8 cellular contexts compared by ENCODE assay signal in the genomic region with DNA sequence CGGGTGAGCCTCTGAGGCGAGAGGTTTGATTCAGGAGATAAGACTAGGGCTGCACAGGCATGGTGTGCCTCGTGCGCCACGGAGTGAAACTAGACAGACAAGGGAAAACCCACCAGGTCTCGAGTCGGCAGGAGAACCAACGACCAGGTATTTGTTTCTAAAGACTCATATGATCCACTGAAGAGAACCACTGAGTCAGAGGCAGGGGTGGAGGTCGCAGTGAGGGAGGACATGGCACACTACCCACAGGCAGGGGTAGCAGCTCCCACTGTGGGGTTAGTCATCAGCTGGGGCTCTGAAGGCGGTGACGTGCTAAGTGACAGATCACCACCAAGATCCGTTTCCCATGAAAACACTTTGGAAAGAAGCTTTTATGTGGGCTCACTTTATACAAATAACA. TPM values are rescaled to one million over a fixed set of nuclear protein-coding genes. Genes with fewer than 3 reads are reported as not detected.
A peak's percentile ranks its signal among the peaks of the same experiment; 100 is the strongest.
DNase-seq lines count a peak whose midpoint lies in the region; TF ChIP-seq lines count a peak whose summit lies in the region.

No MANE protein-coding gene starts in this region.

- DNase-seq in AG08396 (ENCODE audit: low spot score) (peak; percentile 47), T-helper 2 cell (peak in 4 of 5 experiments; percentile 20 to 86 (median 59)), adrenal gland (peak; percentile 62 to 83 (median 76)), pulmonary artery endothelial cell (ENCODE audit: low read depth, low spot score) (peak; percentile 36), NCI-H2107 (lab: John Stamatoyannopoulos, UW) (no peak), KG1 (lab: John Stamatoyannopoulos, UW) (no peak), cerebellar nuclear complex (lab: John Stamatoyannopoulos, UW) (no peak), NCI-H187 (lab: John Stamatoyannopoulos, UW) (no peak)

- TF ChIP-seq POLR2A in adrenal gland (IDR thresholded peaks at IDR 0.05), result peak in 1 of 2 donors; percentile 51

- intact Hi-C loops in adrenal gland (cut with DNase I), result no loop called here

- no peaks in the 10 kb centered on the region for H3K27me3 ChIP-seq in adrenal gland

- no peaks in the 10 kb centered on the region for H3K36me3 ChIP-seq in adrenal gland (replicated peaks in 1 of 2)

- H3K27ac ChIP-seq in adrenal gland, result peak overlapping the region; percentile 69 to 89 (median 73)

- H3K4me1 ChIP-seq in adrenal gland (replicated peaks in 1 of 2), result peaks cover 44 to 91% of the 10 kb centered on the region in 2 donors

- peak overlapping the region in 1 of 4 donors; percentile 42 for H3K4me3 ChIP-seq in adrenal gland

- no peaks in the 10 kb centered on the region for H3K9me3 ChIP-seq in adrenal gland (replicated peaks in 1 of 3)

- WGBS in adrenal gland, 4 donors, result 42 to 56% (median 48%) methylated on average over 12 of the region's 12 CpGs

- TF ChIP-seq CTCF in adrenal gland (IDR thresholded peaks at IDR 0.05), result no peak

RNA-seq across cellular contexts. Expression of a gene that starts 45.7 kb away (rescaled TPM):
- total RNA-seq in adrenal gland (10 to 100 TPM; 28.8 to 82.5 (median 37.7) TPM), pulmonary artery endothelial cell (50.5 and 58.9 TPM in 2 replicates)
- 10 to 100 TPM; 14.8 to 29.2 (median 18.5) TPM for polyA plus RNA-seq in adrenal gland

Comparison
In these comparisons a context has a peak if more than half of its experiments do, and no peak if none do; other contexts are left out.
1. DNase-seq: peak in AG08396 (single experiment), T-helper 2 cell (4 of 5), adrenal gland (7 of 7) and pulmonary artery endothelial cell (single experiment); none in NCI-H2107 (single experiment), KG1 (single experiment), cerebellar nuclear complex (0 of 2) and NCI-H187 (0 of 2).